Comparison of ENCODE assay signal across 11 cellular contexts in the genomic region with DNA sequence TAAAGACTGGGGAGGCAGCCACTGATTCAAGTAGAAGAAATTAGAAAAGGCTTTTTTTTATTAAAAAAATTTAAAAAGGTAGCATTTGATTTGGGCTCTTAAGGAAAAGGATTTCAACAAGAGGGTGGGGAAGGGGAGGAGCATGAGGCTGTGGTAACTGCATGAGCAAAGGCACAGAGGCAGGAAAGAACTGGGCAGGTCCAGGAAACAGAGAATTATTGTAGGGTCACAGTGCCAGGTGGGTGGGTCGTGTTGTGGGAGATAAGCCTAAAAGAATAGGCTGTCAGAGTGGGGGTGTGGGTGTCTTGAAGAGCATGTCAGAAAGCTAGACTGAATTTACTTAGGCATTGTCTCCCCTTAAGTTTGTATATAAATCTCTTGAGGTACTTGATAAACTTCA. TPM values are rescaled to one million over a fixed set of nuclear protein-coding genes. Genes with fewer than 3 reads are reported as not detected.
DNase-seq lines count a peak whose midpoint lies in the region; ATAC-seq and TF ChIP-seq lines count a peak whose summit lies in the region.
"Had no signal": no experiment of that assay in that cellular context is flagged by ENCODE, and none has a peak within 500 bp of the region (broad histone marks: within the 10 kb centered on the region; RNA-seq: fewer than 3 reads in every experiment).

No MANE protein-coding gene starts in this region.

- TF ChIP-seq POLR2A in heart left ventricle (IDR thresholded peaks at IDR 0.05): peak in 1 of 2 donors; percentile 30

- peaks cover 8% of the 10 kb centered on the region for H3K4me1 Mint-ChIP-seq in activated CD8-positive, alpha-beta T cell treated with anti-CD3 and anti-CD28 coated beads for 36 hours (ENCODE audit: low read depth)

- peak; percentile 27 for DNase-seq in G401 (ENCODE audit: low spot score)
- DNase-seq in activated CD8-positive, alpha-beta T cell treated with anti-CD3 and anti-CD28 coated beads for 36 hours: peak; percentile 15
- DNase-seq in heart left ventricle: peak in 4 of 5 donors; percentile 50 to 70 (median 67)
- DNase-seq in omental fat pad (ENCODE audit: low spot score): no peak
- DNase-seq in dorsolateral prefrontal cortex: no peak
- DNase-seq in GM20000 (ENCODE audit: low spot score): no peak
- DNase-seq in activated T-cell treated with anti-CD3 and anti-CD28 coated beads, Interleukin-2, amount 50 U/mL, for 48 hours: no peak
- DNase-seq: AML-193, NCI-H1048, T-helper 1 cell had no signal

- H3K36me3 Mint-ChIP-seq in activated CD8-positive, alpha-beta T cell treated with anti-CD3 and anti-CD28 coated beads for 36 hours (ENCODE audit: low read depth): no peaks in the 10 kb centered on the region

- in situ Hi-C loops in G401 (cut with HindIII; ENCODE audit: low sequenced_read_pairs): no loop called here

- intact Hi-C loops in activated CD8-positive, alpha-beta T cell treated with anti-CD3 and anti-CD28 coated beads for 36 hours (cut with micrococcal nuclease): no loop called here
- intact Hi-C loops in heart left ventricle (cut with DNase I): no loop called here
- intact Hi-C loops in dorsolateral prefrontal cortex (cut with DNase I): no loop called here

- CTCF ChIA-PET in activated CD8-positive, alpha-beta T cell treated with anti-CD3 and anti-CD28 coated beads for 36 hours (lab: Charles Lee): no interaction called here

- no peak for ATAC-seq in activated CD8-positive, alpha-beta T cell treated with anti-CD3 and anti-CD28 coated beads for 36 hours
- peak; percentile 79 to 96 (median 84) for ATAC-seq in heart left ventricle
- ATAC-seq in omental fat pad (ENCODE audit: low FRiP score): peak; percentile 32
- no peak for ATAC-seq in GM21619 (IDR thresholded peaks at IDR 0.05; ENCODE audit: unreplicated experiment)

- H3K27me3 ChIP-seq in heart left ventricle: no peaks in the 10 kb centered on the region
- no peaks in the 10 kb centered on the region for H3K27me3 ChIP-seq in dorsolateral prefrontal cortex

- H3K4me3 ChIP-seq in heart left ventricle (no peak overlapping the region), dorsolateral prefrontal cortex (no peak overlapping the region)

- peaks cover 0 to 2% (median 0%) of the 10 kb centered on the region in 9 donors for H3K36me3 ChIP-seq in heart left ventricle

- no peak for TF ChIP-seq CTCF in activated CD8-positive, alpha-beta T cell treated with anti-CD3 and anti-CD28 coated beads for 36 hours (IDR thresholded peaks at IDR 0.05)
- no peak for TF ChIP-seq CTCF in heart left ventricle (IDR thresholded peaks at IDR 0.05)
- TF ChIP-seq CTCF in omental fat pad (IDR thresholded peaks at IDR 0.05): no peak
- TF ChIP-seq CTCF in dorsolateral prefrontal cortex (IDR thresholded peaks at IDR 0.05 in 54 of 56, conservative IDR thresholded peaks at IDR 0.05 in 2 of 56; ENCODE audit: low read depth in 1 of 56, partially characterized antibody in 56 of 56): no peak
- TF ChIP-seq CTCF in GM20000 (IDR thresholded peaks at IDR 0.05; ENCODE audit: extremely low read depth, missing control alignments): no peak

- peak overlapping the region; percentile 27 for H3K27ac Mint-ChIP-seq in activated CD8-positive, alpha-beta T cell treated with anti-CD3 and anti-CD28 coated beads for 36 hours

- no peaks in the 10 kb centered on the region for H3K27me3 Mint-ChIP-seq in activated CD8-positive, alpha-beta T cell treated with anti-CD3 and anti-CD28 coated beads for 36 hours

- H3K9me3 Mint-ChIP-seq in activated CD8-positive, alpha-beta T cell treated with anti-CD3 and anti-CD28 coated beads for 36 hours: no peaks in the 10 kb centered on the region

- WGBS in heart left ventricle, 4 donors: 42 to 43% (median 42%) methylated on average over 1 of the region's 1 CpG

- POLR2A ChIA-PET in activated CD8-positive, alpha-beta T cell treated with anti-CD3 and anti-CD28 coated beads for 36 hours (lab: Charles Lee): interaction anchor here (0.9 kb wide), 1 partner anchor 64 kb away, joined by 3 read pairs; no protein-coding TSS in a partner anchor

- H3K4me1 ChIP-seq in heart left ventricle: peaks cover 0 to 53% (median 19%) of the 10 kb centered on the region in 12 donors

- H3K27ac ChIP-seq in heart left ventricle (peak overlapping the region in 11 of 12 donors; percentile 48 to 73 (median 63)), dorsolateral prefrontal cortex (peak overlapping the region in 6 of 59 donors; percentile 2 to 42 (median 22))

- H3K4me3 Mint-ChIP-seq in activated CD8-positive, alpha-beta T cell treated with anti-CD3 and anti-CD28 coated beads for 36 hours: no peak overlapping the region

- no peaks in the 10 kb centered on the region for H3K9me3 ChIP-seq in heart left ventricle

RNA-seq across cellular contexts. Expression of gene LIMA1, which starts 7.8 kb away (rescaled TPM):
- total RNA-seq in G401 (2014; rRNA removed; shearing (Covaris generic)): 14.5 and 33.7 TPM in 2 replicates
- total RNA-seq in activated CD8-positive, alpha-beta T cell treated with anti-CD3 and anti-CD28 coated beads for 36 hours: 10 to 100 TPM; 44.2 to 45.5 TPM
- total RNA-seq in heart left ventricle (10 to 100 TPM; 12.7 to 38.8 (median 14.8) TPM), omental fat pad (100 to 1,000 TPM; 129 to 319 (median 176) TPM), dorsolateral prefrontal cortex (10 to 100 TPM; 11.9 to 34.8 (median 21.6) TPM)
- 10 to 100 TPM; 11.6 to 13.1 TPM for polyA plus RNA-seq in heart left ventricle

Comparison
In these comparisons a context has a peak if more than half of its experiments do, and no peak if none do; other contexts are left out.
1. DNase-seq: peak in G401 (single experiment), activated CD8-positive, alpha-beta T cell treated with anti-CD3 and anti-CD28 coated beads for 36 hours (single experiment) and heart left ventricle (4 of 5); none in omental fat pad (single experiment), dorsolateral prefrontal cortex (0 of 10), GM20000 (single experiment) and activated T-cell treated with anti-CD3 and anti-CD28 coated beads, Interleukin-2, amount 50 U/mL, for 48 hours (0 of 2).
2. ATAC-seq: peak in heart left ventricle (4 of 4) and omental fat pad (single experiment); none in activated CD8-positive, alpha-beta T cell treated with anti-CD3 and anti-CD28 coated beads for 36 hours (single experiment) and GM21619 (single experiment).